ENCODE assay signal across 8 cellular contexts in the genomic region with DNA sequence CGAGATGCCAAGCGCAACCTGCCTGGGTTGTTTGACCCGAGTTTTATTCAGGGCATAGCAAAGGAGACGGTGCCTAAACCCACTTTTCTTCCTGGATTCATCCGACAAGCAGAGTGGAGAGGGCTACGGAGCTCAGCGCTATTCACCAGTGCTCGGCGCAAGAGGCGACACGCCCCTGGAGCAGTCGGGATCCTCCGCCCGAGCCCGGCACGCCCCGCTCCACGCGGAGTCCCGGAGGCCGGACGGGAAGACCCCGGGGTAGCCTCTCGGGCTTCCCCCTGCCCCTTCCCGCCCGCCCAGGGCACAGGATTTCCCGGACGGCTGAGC. TPM values are rescaled to one million over a fixed set of nuclear protein-coding genes. Genes with fewer than 3 reads are reported as not detected.
A peak's percentile ranks its signal among the peaks of the same experiment; 100 is the strongest.
DNase-seq lines count a peak whose midpoint lies in the region; ATAC-seq and TF ChIP-seq lines count a peak whose summit lies in the region.

No MANE protein-coding gene starts in this region.

- no peak for TF ChIP-seq CTCF in HEK293 (tag by site-specific recombination; IDR thresholded peaks at IDR 0.05)
- no peak for TF ChIP-seq CTCF in type B pancreatic cell (conservative IDR thresholded peaks at IDR 0.05)

- no peaks in the 10 kb centered on the region for H3K27me3 Mint-ChIP-seq in naive thymus-derived CD4-positive, alpha-beta T cell
- no peaks in the 10 kb centered on the region for H3K27me3 Mint-ChIP-seq in type B pancreatic cell

- H3K27ac ChIP-seq in HEK293 (ENCODE audit: extremely low read depth, low read depth, low read length), result peak overlapping the region; percentile 33; the same call in 1 of the 2 replicates
- peak overlapping the region; percentile 88 for H3K27ac ChIP-seq in naive thymus-derived CD4-positive, alpha-beta T cell (ENCODE audit: low read depth, low read length)

- H3K36me3 ChIP-seq in HEK293 (ENCODE audit: control insufficient read depth in 2 of 2, insufficient read depth in 1 of 2, low read length in 2 of 2) (no peaks in the 10 kb centered on the region), MG63 (peaks cover 2% of the 10 kb centered on the region)
- H3K36me3 ChIP-seq in naive thymus-derived CD4-positive, alpha-beta T cell (ENCODE audit: control insufficient read depth in 2 of 3, insufficient read depth in 3 of 3, low read length in 3 of 3), result peaks cover 0 to 7% (median 0%) of the 10 kb centered on the region in 3 experiments

- H3K4me3 ChIP-seq in HEK293 (ENCODE audit: low read depth, low read length) (peak overlapping the region; percentile 53), MG63 (peak overlapping the region; percentile 85)
- H3K4me3 ChIP-seq in naive thymus-derived CD4-positive, alpha-beta T cell (ENCODE audit: low read length), result peak overlapping the region; percentile 73

- peak overlapping the region; percentile 88 to 99 (median 94) for H3K4me3 Mint-ChIP-seq in naive thymus-derived CD4-positive, alpha-beta T cell
- H3K4me3 Mint-ChIP-seq in type B pancreatic cell, result peak overlapping the region; percentile 89

- ATAC-seq in naive thymus-derived CD4-positive, alpha-beta T cell, result peak; percentile 30

- H3K4me1 Mint-ChIP-seq in naive thymus-derived CD4-positive, alpha-beta T cell, result peaks cover 45 to 61% (median 51%) of the 10 kb centered on the region in 7 donors
- peaks cover 38% of the 10 kb centered on the region for H3K4me1 Mint-ChIP-seq in type B pancreatic cell (ENCODE audit: unreplicated experiment)

- H3K9me3 ChIP-seq in HEK293 (ENCODE audit: control insufficient read depth, insufficient read depth, low read depth, low read length) (no peaks in the 10 kb centered on the region), MG63 (no peaks in the 10 kb centered on the region)
- no peaks in the 10 kb centered on the region for H3K9me3 ChIP-seq in naive thymus-derived CD4-positive, alpha-beta T cell (ENCODE audit: control insufficient read depth in 2 of 3, low read length in 3 of 3)

- H3K9me3 Mint-ChIP-seq in naive thymus-derived CD4-positive, alpha-beta T cell, result no peaks in the 10 kb centered on the region
- no peaks in the 10 kb centered on the region for H3K9me3 Mint-ChIP-seq in type B pancreatic cell

- intact Hi-C loops in naive thymus-derived CD4-positive, alpha-beta T cell (cut with micrococcal nuclease), result loop anchor here (2.0 to 10.0 kb wide), 7 partner anchors 39 to 1021 kb away; partner anchors contain the start of genes JMY (in 2 of the 2), MTX3 (in 1 of the 2), TENT2 (in 1 of the 2) and ZFYVE16 (in 1 of the 2)

- H3K4me1 ChIP-seq in HEK293 (ENCODE audit: control insufficient read depth, insufficient read depth, low read length), result no peaks in the 10 kb centered on the region
- peaks cover 19 to 35% of the 10 kb centered on the region in 2 donors for H3K4me1 ChIP-seq in naive thymus-derived CD4-positive, alpha-beta T cell (ENCODE audit: control insufficient read depth in 2 of 2, insufficient read depth in 2 of 2, low read length in 2 of 2)

- peak overlapping the region; percentile 87 to 99 (median 95) for H3K27ac Mint-ChIP-seq in naive thymus-derived CD4-positive, alpha-beta T cell
- H3K27ac Mint-ChIP-seq in type B pancreatic cell, result peak overlapping the region; percentile 81

- CTCF ChIA-PET in HEK293 (lab: Yijun Ruan, JAX), result interaction anchor here (0.5 to 2.8 kb wide), 3 partner anchors 10 to 164 kb away, joined by 3 to 11 read pairs (median 3); no protein-coding TSS in a partner anchor
- CTCF ChIA-PET in naive thymus-derived CD4-positive, alpha-beta T cell (lab: Charles Lee), result interaction anchor here (1.1 to 3.0 kb wide), 6 partner anchors 19 to 163 kb away, joined by 3 to 17 read pairs (median 6); no protein-coding TSS in a partner anchor

- POLR2A ChIA-PET in HEK293 (lab: Yijun Ruan, JAX), result interaction anchor here (0.6 to 2.5 kb wide), 13 partner anchors 9 to 1018 kb away, joined by 3 to 29 read pairs (median 4); partner anchors contain the start of gene ZFYVE16
- POLR2A ChIA-PET in naive thymus-derived CD4-positive, alpha-beta T cell (lab: Charles Lee), result interaction anchor here (0.7 to 9.9 kb wide), 24 partner anchors 10 to 262 kb away, joined by 3 to 153 read pairs (median 13); no protein-coding TSS in a partner anchor

- no peaks in the 10 kb centered on the region for H3K27me3 ChIP-seq in MG63
- H3K27me3 ChIP-seq in naive thymus-derived CD4-positive, alpha-beta T cell (ENCODE audit: control insufficient read depth in 2 of 2, insufficient read depth in 2 of 2, low read length in 2 of 2), result no peaks in the 10 kb centered on the region

- DNase-seq in NCI-H1417 (lab: John Stamatoyannopoulos, UW) (peak; percentile 23 to 59 (median 57)), NCI-H1417 treated with DMSO at 0.1 percent for 48 hours (lab: John Stamatoyannopoulos, UW) (no peak), MG63 (peak; percentile 74), fibroblast of gingiva (ENCODE audit: low read depth) (peak; percentile 49), type B pancreatic cell (ENCODE audit: extremely low spot score, unreplicated experiment) (peak; percentile 78)
- peak; percentile 40 for DNase-seq in activated CD8-positive, alpha-beta memory T cell treated with anti-CD3 and anti-CD28 coated beads, Interleukin-2, amount 50 U/mL, for 4 hours
- DNase-seq in naive thymus-derived CD4-positive, alpha-beta T cell, result peak in 3 of 9 donors; percentile 32 to 73 (median 44)

- peaks cover 11 to 42% (median 30%) of the 10 kb centered on the region in 5 donors for H3K36me3 Mint-ChIP-seq in naive thymus-derived CD4-positive, alpha-beta T cell
- peaks cover 7% of the 10 kb centered on the region for H3K36me3 Mint-ChIP-seq in type B pancreatic cell

TF ChIP-seq in HEK293, 187 proteins besides CTCF, POLR2A, EP300 and RAD21:
- TF ChIP-seq KLF9 (tag by site-specific recombination; IDR thresholded peaks at IDR 0.05; ENCODE audit: low read depth), result peak; percentile 93
- TF ChIP-seq ZBTB8A (tag by site-specific recombination; IDR thresholded peaks at IDR 0.05), result peak; percentile 87
- TF ChIP-seq ZNF600 (tag by site-specific recombination; IDR thresholded peaks at IDR 0.05), result peak; percentile 71
- TF ChIP-seq ZBTB17 (tag by site-specific recombination; IDR thresholded peaks at IDR 0.05), result peak; percentile 97
- TF ChIP-seq ZBTB48 (tag by site-specific recombination; IDR thresholded peaks at IDR 0.05), result peak; percentile 49; the same call in 1 of the 2 replicates
- TF ChIP-seq ATF2 (tag by site-specific recombination; IDR thresholded peaks at IDR 0.05; ENCODE audit: low read depth), result no peak
- TF ChIP-seq ZXDB (tag by site-specific recombination; IDR thresholded peaks at IDR 0.05), result no peak
- peak; percentile 41; the same call in 1 of the 2 replicates for TF ChIP-seq KLF1 (tag by site-specific recombination; IDR thresholded peaks at IDR 0.05)
- TF ChIP-seq ZNF514 (tag by site-specific recombination; IDR thresholded peaks at IDR 0.05), result no peak
- no peak for TF ChIP-seq GLI2 (tag by site-specific recombination; IDR thresholded peaks at IDR 0.05; ENCODE audit: borderline replicate concordance, low read depth)
- peak; percentile 97 for TF ChIP-seq ZBTB20 (tag by site-specific recombination; IDR thresholded peaks at IDR 0.05)
- no peak for TF ChIP-seq ZNF155 (tag by site-specific recombination; IDR thresholded peaks at IDR 0.05)
- no peak; the same call in 1 of the 2 replicates for TF ChIP-seq ZNF76 (tag by site-specific recombination; IDR thresholded peaks at IDR 0.05; ENCODE audit: borderline replicate concordance, low read depth)
- TF ChIP-seq ZFP37 (tag by site-specific recombination; IDR thresholded peaks at IDR 0.05), result no peak
- no peak for TF ChIP-seq GFI1B (tag by site-specific recombination; IDR thresholded peaks at IDR 0.05)
- TF ChIP-seq ZNF776 (tag by site-specific recombination; IDR thresholded peaks at IDR 0.05; ENCODE audit: borderline replicate concordance), result no peak
- no peak for TF ChIP-seq ZNF626 (tag by site-specific recombination; IDR thresholded peaks at IDR 0.05)
- TF ChIP-seq FEZF1 (tag by site-specific recombination; IDR thresholded peaks at IDR 0.05), result no peak
- peak; percentile 58 for TF ChIP-seq SP2 (tag by site-specific recombination; IDR thresholded peaks at IDR 0.05)
- TF ChIP-seq, protein P1, sequence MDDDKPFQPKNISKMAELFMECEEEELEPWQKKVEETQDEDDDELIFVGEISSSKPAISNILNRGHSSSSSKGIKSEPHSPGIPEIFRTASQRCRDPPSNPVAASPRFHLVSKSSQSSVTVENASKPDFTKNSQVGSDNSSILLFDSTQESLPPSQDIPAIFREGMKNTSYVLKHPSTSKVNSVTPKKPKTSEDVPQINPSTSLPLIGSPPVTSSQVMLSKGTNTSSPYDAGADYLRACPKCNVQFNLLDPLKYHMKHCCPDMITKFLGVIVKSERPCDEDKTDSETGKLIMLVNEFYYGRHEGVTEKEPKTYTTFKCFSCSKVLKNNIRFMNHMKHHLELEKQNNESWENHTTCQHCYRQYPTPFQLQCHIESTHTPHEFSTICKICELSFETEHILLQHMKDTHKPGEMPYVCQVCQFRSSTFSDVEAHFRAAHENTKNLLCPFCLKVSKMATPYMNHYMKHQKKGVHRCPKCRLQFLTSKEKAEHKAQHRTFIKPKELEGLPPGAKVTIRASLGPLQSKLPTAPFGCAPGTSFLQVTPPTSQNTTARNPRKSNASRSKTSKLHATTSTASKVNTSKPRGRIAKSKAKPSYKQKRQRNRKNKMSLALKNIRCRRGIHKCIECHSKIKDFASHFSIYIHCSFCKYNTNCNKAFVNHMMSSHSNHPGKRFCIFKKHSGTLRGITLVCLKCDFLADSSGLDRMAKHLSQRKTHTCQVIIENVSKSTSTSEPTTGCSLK (tag by site-specific recombination; IDR thresholded peaks at IDR 0.05), result no peak
- no peak for TF ChIP-seq BCL11A (tag by site-specific recombination; IDR thresholded peaks at IDR 0.05; ENCODE audit: low read depth)

RNA-seq across cellular contexts. Expression of gene SERINC5, which starts 0.5 kb away (rescaled TPM):
- 4.8 and 5.5 TPM in 2 replicates for total RNA-seq in MG63 (2014; rRNA removed; shearing (Covaris generic); ENCODE audit: low replicate concordance)
- total RNA-seq in naive thymus-derived CD4-positive, alpha-beta T cell, result 100 to 1,000 TPM in 4 of 5 experiments, 10 to 100 TPM in 1; 71.2 to 164 (median 163) TPM
- 10 to 100 TPM; 34.3 to 34.9 TPM for polyA plus RNA-seq in naive thymus-derived CD4-positive, alpha-beta T cell
- total RNA-seq in type B pancreatic cell (ENCODE audit: low replicate concordance), result 59.0 and 161 TPM in 2 replicates
